Comparison of ENCODE assay signal across 1 cellular context in the genomic region with DNA sequence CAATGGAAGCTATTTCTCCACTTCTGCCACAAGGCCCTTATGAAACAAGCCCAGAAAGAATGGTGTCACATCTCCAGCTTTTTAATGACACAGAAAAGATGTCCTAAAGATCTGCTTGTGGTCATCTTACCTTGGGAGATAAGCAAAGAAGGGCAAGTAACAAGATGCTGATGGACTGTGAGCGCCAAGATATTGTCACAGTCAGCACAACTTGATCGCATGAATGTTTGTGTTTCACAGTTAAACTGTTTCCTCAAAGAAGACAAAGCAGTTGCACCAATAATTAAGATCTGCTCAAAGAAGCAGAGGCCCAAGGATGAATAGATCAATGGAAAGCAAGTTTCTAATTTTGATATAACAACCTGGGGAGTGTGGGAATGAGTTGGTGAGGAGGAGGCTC.
TF ChIP-seq lines count a peak whose summit lies in the region.

No MANE protein-coding gene starts in this region.

TF ChIP-seq in IMR-90, 13 proteins besides CTCF, POLR2A, EP300 and RAD21 (continued from another document):
- TF ChIP-seq, protein P1, sequence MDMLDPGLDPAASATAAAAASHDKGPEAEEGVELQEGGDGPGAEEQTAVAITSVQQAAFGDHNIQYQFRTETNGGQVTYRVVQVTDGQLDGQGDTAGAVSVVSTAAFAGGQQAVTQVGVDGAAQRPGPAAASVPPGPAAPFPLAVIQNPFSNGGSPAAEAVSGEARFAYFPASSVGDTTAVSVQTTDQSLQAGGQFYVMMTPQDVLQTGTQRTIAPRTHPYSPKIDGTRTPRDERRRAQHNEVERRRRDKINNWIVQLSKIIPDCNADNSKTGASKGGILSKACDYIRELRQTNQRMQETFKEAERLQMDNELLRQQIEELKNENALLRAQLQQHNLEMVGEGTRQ (IDR thresholded peaks at IDR 0.05; ENCODE audit: low read depth, low read length) = no peak
- TF ChIP-seq MAZ (IDR thresholded peaks at IDR 0.05; ENCODE audit: borderline replicate concordance, low read depth, low read length) = no peak
- TF ChIP-seq MAFK (IDR thresholded peaks at IDR 0.05; ENCODE audit: low read depth, low read length) = peak; percentile 51; the same call in 1 of the 2 replicates
- no peak for TF ChIP-seq RCOR1 (IDR thresholded peaks at IDR 0.05; ENCODE audit: insufficient replicate concordance, low read length)
- TF ChIP-seq BHLHE40 (IDR thresholded peaks at IDR 0.05; ENCODE audit: low read depth, low read length) = no peak
TF ChIP-seq in IMR-90: peak in this region for 1.
